Comparison of ENCODE assay signal across 16 cellular contexts in the genomic region with DNA sequence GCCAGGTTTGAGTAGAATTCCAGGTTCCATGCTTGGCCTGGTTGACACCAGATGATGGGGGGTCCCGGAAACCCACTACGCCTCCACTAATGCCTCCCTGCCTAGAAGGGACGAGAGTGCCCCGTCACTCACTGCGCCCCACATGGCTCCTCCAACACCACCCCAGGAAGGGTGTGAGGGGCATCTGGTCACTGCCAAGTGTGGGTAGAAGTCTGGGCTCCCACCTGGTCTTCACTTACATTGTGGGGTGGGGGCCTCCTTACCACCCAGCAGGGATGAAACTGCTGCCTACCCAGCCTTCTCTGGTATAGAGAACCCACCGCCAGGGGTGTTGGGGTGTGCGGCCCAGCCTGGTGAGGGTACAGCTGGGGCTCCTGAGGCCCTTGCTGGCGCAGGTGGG.
"Had no signal": no experiment of that assay in that cellular context is flagged by ENCODE, and none has a peak within 500 bp of the region (broad histone marks: within the 10 kb centered on the region; RNA-seq: fewer than 3 reads in every experiment).

No MANE protein-coding gene starts in this region.

- H3K27me3 Mint-ChIP-seq: memory B cell had no signal

- H3K4me1 Mint-ChIP-seq: memory B cell, mesothelial cell of epicardium had no signal

- H3K27ac Mint-ChIP-seq: memory B cell, mesothelial cell of epicardium had no signal

- ATAC-seq: foreskin keratinocyte, gastroesophageal sphincter, heart left ventricle, left colon, left lobe of liver, mucosa of descending colon had no signal

- DNase-seq: dermis blood vessel endothelial cell; effector CD4-positive, alpha-beta T cell; effector memory CD4-positive, alpha-beta T cell; foreskin keratinocyte; hypothalamus; kidney glomerular epithelial cell; left colon; left ventricle myocardium inferior; mammary epithelial cell; mesendoderm; mucosa of descending colon had no signal

- H3K9me3 Mint-ChIP-seq: memory B cell, mesothelial cell of epicardium had no signal

- H3K4me3 Mint-ChIP-seq: memory B cell, mesothelial cell of epicardium had no signal
